Comparison of ENCODE assay signal across 8 cellular contexts in the genomic region with DNA sequence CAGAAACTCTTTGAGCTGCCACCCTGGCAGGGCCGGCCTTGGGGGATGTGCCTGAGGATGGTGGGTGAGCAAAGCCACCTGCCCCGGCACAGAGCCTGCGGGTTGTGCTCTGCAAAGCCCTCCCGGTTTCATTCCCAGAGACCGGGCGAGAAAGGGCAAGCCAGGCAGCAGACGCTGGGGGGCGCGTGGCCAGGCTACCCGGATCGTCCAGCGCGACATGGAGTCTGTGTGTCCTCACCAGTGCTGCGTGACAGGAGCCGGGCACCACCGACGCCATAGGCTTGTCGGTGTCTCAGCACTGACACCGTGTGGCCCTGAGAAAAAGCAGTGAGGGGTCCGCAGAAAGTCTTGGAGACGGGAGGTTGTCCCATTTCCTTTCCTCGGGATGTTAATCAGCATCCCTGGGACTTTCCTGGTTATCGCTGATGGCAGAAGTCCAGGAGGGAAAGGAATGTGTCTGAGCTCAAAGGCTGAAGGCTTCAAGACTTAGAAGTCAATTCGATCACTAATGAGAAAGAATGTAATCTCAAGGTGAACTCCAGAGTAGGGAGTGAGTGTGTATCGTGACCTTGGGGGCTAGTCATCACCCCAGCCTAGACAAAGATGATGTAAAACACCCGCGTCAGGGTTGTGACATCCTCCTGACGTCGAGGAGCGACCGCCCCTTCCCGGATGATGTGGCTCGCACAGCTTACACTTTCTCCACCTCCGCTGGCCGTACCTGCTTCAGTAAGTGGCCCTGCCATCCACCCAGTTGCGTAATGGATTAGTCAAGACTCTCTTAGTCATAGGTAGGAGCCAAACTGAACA. TPM values are rescaled to one million over a fixed set of nuclear protein-coding genes. Genes with fewer than 3 reads are reported as not detected.
A peak's percentile ranks its signal among the peaks of the same experiment; 100 is the strongest.
DNase-seq lines count a peak whose midpoint lies in the region; ATAC-seq, FAIRE-seq and TF ChIP-seq lines count a peak whose summit lies in the region.

No MANE protein-coding gene starts in this region.

- no peaks in the 10 kb centered on the region for H3K36me3 Mint-ChIP-seq in activated T-helper 2 cell treated with anti-CD3 and anti-CD28 coated beads, Interferon-gamma antibody, Interleukin-2, Interleukin-4, amounts not matched to agents 10 μg/mL and 5 μg/mL and 100 μg/mL, durations not matched to agents 14 hours and 24 hours and 36 hours (ENCODE audit: low read depth)

- TF ChIP-seq CTCF in D721Med (IDR thresholded peaks at IDR 0.05; ENCODE audit: insufficient read depth, missing control alignments) = peak; percentile 54
- peak in 4 of 6 experiments; percentile 45 to 65 (median 58) for TF ChIP-seq CTCF in Peyer's patch (IDR thresholded peaks at IDR 0.05)
- TF ChIP-seq CTCF in neural cell (IDR thresholded peaks at IDR 0.05; ENCODE audit: poor library complexity, severe bottlenecking) = peak; percentile 62
- TF ChIP-seq CTCF in testis (IDR thresholded peaks at IDR 0.05) = peak; percentile 29 to 46 (median 39)

- no peak for TF ChIP-seq POLR2A in Peyer's patch (IDR thresholded peaks at IDR 0.05)
- no peak for TF ChIP-seq POLR2A in testis (IDR thresholded peaks at IDR 0.05)

- no peaks in the 10 kb centered on the region for H3K79me2 ChIP-seq in neural cell (replicated peaks; ENCODE audit: insufficient read depth, low read length)

- DNase-seq in D721Med (ENCODE audit: insufficient read length, low spot score) (peak; percentile 71), Peyer's patch (peak; percentile 31 to 90 (median 80)), foreskin melanocyte (peak; percentile 44), testis (peak; percentile 90)
- peak; percentile 17 for DNase-seq in activated T-helper 2 cell treated with anti-CD3 and anti-CD28 coated beads, Interferon-gamma antibody, Interleukin-2, Interleukin-4, amounts not matched to agents 10 μg/mL and 5 μg/mL and 100 μg/mL, durations not matched to agents 14 hours and 24 hours and 36 hours (ENCODE audit: low spot score)

- no peaks in the 10 kb centered on the region for H4K20me1 ChIP-seq in neural cell (ENCODE audit: insufficient read depth)

- no peaks in the 10 kb centered on the region for H3F3A ChIP-seq in neural cell (ENCODE audit: insufficient read depth, low read length, poor library complexity, severe bottlenecking)

- H3K27me3 ChIP-seq in HUES64 (ENCODE audit: insufficient read depth, low read length) = peaks cover 3% of the 10 kb centered on the region; the same call in 1 of the 2 replicates
- H3K27me3 ChIP-seq in Peyer's patch = no peaks in the 10 kb centered on the region
- peaks cover 4% of the 10 kb centered on the region for H3K27me3 ChIP-seq in neural cell (ENCODE audit: insufficient read depth, low read depth, low read length)
- H3K27me3 ChIP-seq in testis = no peaks in the 10 kb centered on the region

- no peaks in the 10 kb centered on the region for H3K9me2 ChIP-seq in neural cell (ENCODE audit: insufficient read depth, low read length)

- no peak overlapping the region for H3K4me2 ChIP-seq in neural cell (ENCODE audit: low read length)

- H3K9me3 ChIP-seq in HUES64 (ENCODE audit: insufficient read depth, low read depth, low read length) (no peaks in the 10 kb centered on the region), Peyer's patch (no peaks in the 10 kb centered on the region), neural cell (ENCODE audit: low read length) (no peaks in the 10 kb centered on the region), testis (no peaks in the 10 kb centered on the region)

- TF ChIP-seq EP300 in neural cell (conservative IDR thresholded peaks at IDR 0.05; ENCODE audit: poor library complexity, severe bottlenecking) = no peak

- 27% methylated on average over 36 of the region's 36 CpGs for WGBS in HUES64
- 14 to 15% methylated on average over 20 to 36 of the region's 36 CpGs for WGBS in testis, 2 donors

- H2AFZ ChIP-seq in neural cell (ENCODE audit: low read depth, low read length) = peak overlapping the region; percentile 1

- H3K4me3 Mint-ChIP-seq in activated T-helper 2 cell treated with anti-CD3 and anti-CD28 coated beads, Interferon-gamma antibody, Interleukin-2, Interleukin-4, amounts not matched to agents 10 μg/mL and 5 μg/mL and 100 μg/mL, durations not matched to agents 14 hours and 24 hours and 36 hours (ENCODE audit: low read depth) = peak overlapping the region; percentile 53

- no peaks in the 10 kb centered on the region for H3K4me1 ChIP-seq in HUES64 (ENCODE audit: insufficient read depth, low read length)
- H3K4me1 ChIP-seq in Peyer's patch = peaks cover 0 to 6% (median 2%) of the 10 kb centered on the region in 4 donors
- peaks cover 3% of the 10 kb centered on the region for H3K4me1 ChIP-seq in testis

- no peak overlapping the region for H3K27ac Mint-ChIP-seq in activated T-helper 2 cell treated with anti-CD3 and anti-CD28 coated beads, Interferon-gamma antibody, Interleukin-2, Interleukin-4, amounts not matched to agents 10 μg/mL and 5 μg/mL and 100 μg/mL, durations not matched to agents 14 hours and 24 hours and 36 hours

- H3K9ac ChIP-seq in HUES64 (ENCODE audit: low read depth, low read length) (no peak overlapping the region), neural cell (ENCODE audit: low read length) (no peak overlapping the region)

- H3K4me3 ChIP-seq in HUES64 (ENCODE audit: low read length) = peak overlapping the region; percentile 20
- H3K4me3 ChIP-seq in Peyer's patch = peak overlapping the region in 3 of 4 donors; percentile 21 to 41 (median 28)
- H3K4me3 ChIP-seq in neural cell (ENCODE audit: low read length) = peak overlapping the region; percentile 46
- H3K4me3 ChIP-seq in testis = peak overlapping the region; percentile 24 to 30

- H3K27ac ChIP-seq in HUES64 (ENCODE audit: low read depth, low read length) (no peak overlapping the region), Peyer's patch (peak overlapping the region in 3 of 4 donors; percentile 38 to 95 (median 60)), neural cell (ENCODE audit: low read length) (no peak overlapping the region), testis (peak overlapping the region in 1 of 2 donors; percentile 57)

- no peak for FAIRE-seq in D721Med (lab: Jason Lieb, UNC)

- H3K36me3 ChIP-seq in HUES64 (ENCODE audit: insufficient read depth, low read length) = no peaks in the 10 kb centered on the region
- H3K36me3 ChIP-seq in Peyer's patch = no peaks in the 10 kb centered on the region
- no peaks in the 10 kb centered on the region for H3K36me3 ChIP-seq in neural cell (ENCODE audit: insufficient read depth, low read length)
- no peaks in the 10 kb centered on the region for H3K36me3 ChIP-seq in testis (ENCODE audit: low read depth, missing control alignments)

- TF ChIP-seq RAD21 in neural cell (conservative IDR thresholded peaks at IDR 0.05) = peak; percentile 48

- H3K27me3 Mint-ChIP-seq in activated T-helper 2 cell treated with anti-CD3 and anti-CD28 coated beads, Interferon-gamma antibody, Interleukin-2, Interleukin-4, amounts not matched to agents 10 μg/mL and 5 μg/mL and 100 μg/mL, durations not matched to agents 14 hours and 24 hours and 36 hours (ENCODE audit: low read depth) = peaks cover 42% of the 10 kb centered on the region

- H3K9me3 Mint-ChIP-seq in activated T-helper 2 cell treated with anti-CD3 and anti-CD28 coated beads, Interferon-gamma antibody, Interleukin-2, Interleukin-4, amounts not matched to agents 10 μg/mL and 5 μg/mL and 100 μg/mL, durations not matched to agents 14 hours and 24 hours and 36 hours = no peaks in the 10 kb centered on the region

- intact Hi-C loops in activated T-helper 2 cell treated with anti-CD3 and anti-CD28 coated beads, Interferon-gamma antibody, Interleukin-2, Interleukin-4, amounts not matched to agents 10 μg/mL and 5 μg/mL and 100 μg/mL, durations not matched to agents 14 hours and 24 hours and 36 hours (cut with micrococcal nuclease) = loop anchor here (2.0 kb wide), 1 partner anchor 284 kb away; no protein-coding TSS in a partner anchor
- intact Hi-C loops in testis (cut with DNase I; ENCODE audit: low total_unique reads) = loop anchor here (5.0 kb wide), 1 partner anchor 65 kb away; no protein-coding TSS in a partner anchor

- no peak for ATAC-seq in HG03469 (IDR thresholded peaks at IDR 0.05; ENCODE audit: unreplicated experiment)

- peaks cover 8% of the 10 kb centered on the region for H3K4me1 Mint-ChIP-seq in activated T-helper 2 cell treated with anti-CD3 and anti-CD28 coated beads, Interferon-gamma antibody, Interleukin-2, Interleukin-4, amounts not matched to agents 10 μg/mL and 5 μg/mL and 100 μg/mL, durations not matched to agents 14 hours and 24 hours and 36 hours (ENCODE audit: low read depth)

TF ChIP-seq in neural cell, 6 proteins besides CTCF, POLR2A, EP300 and RAD21 (continues in another document):
- no peak for TF ChIP-seq EZH2 (IDR thresholded peaks at IDR 0.05; ENCODE audit: borderline replicate concordance, insufficient read depth, low read length, poor library complexity, severe bottlenecking)
- no peak for TF ChIP-seq MXI1 (conservative IDR thresholded peaks at IDR 0.05; ENCODE audit: poor library complexity, severe bottlenecking)

RNA-seq across cellular contexts. Expression of a gene that starts 36.3 kb away (rescaled TPM):
- not detected for polyA plus RNA-seq in HUES64 (2013, experiment 1 of 2)
- polyA plus RNA-seq in HUES64 (2013, experiment 2 of 2) = not detected
- total RNA-seq in Peyer's patch (1 to 10 TPM in 1 of 4 donors, not detected in 3; 1.5 TPM), testis (under 1 TPM; 0.31 to 0.71 TPM)
- not detected in 2 replicates for total RNA-seq in activated T-helper 2 cell treated with anti-CD3 and anti-CD28 coated beads, Interferon-gamma antibody, Interleukin-2, Interleukin-4, amounts not matched to agents 10 μg/mL and 5 μg/mL and 100 μg/mL, durations not matched to agents 14 hours and 24 hours and 36 hours
- polyA plus RNA-seq in neural cell (not detected in 2 replicates), testis (ENCODE audit: insufficient read depth, low read depth, low replicate concordance) (0.67 TPM)
- not detected in 2 replicates for polyA minus RNA-seq in neural cell

RNA-seq across cellular contexts. Expression of a gene that starts 37.2 kb away (rescaled TPM):
- polyA plus RNA-seq in HUES64 (2013, experiment 1 of 2) = 0.15 TPM
- polyA plus RNA-seq in HUES64 (2013, experiment 2 of 2) = not detected
- not detected for total RNA-seq in Peyer's patch
- not detected in 2 replicates for total RNA-seq in activated T-helper 2 cell treated with anti-CD3 and anti-CD28 coated beads, Interferon-gamma antibody, Interleukin-2, Interleukin-4, amounts not matched to agents 10 μg/mL and 5 μg/mL and 100 μg/mL, durations not matched to agents 14 hours and 24 hours and 36 hours
- not detected in 2 replicates for polyA plus RNA-seq in neural cell
- not detected in 2 replicates for polyA minus RNA-seq in neural cell
- under 1 TPM; 0.16 to 0.43 TPM for total RNA-seq in testis
- 0.11 TPM for polyA plus RNA-seq in testis (ENCODE audit: insufficient read depth, low read depth, low replicate concordance)

Comparison
In these comparisons a context has a peak if more than half of its experiments do, and no peak if none do; other contexts are left out.
1. DNase-seq: peak in every context shown above with its lines; median percentile 90 in testis; 80 in Peyer's patch; 71 in D721Med; 44 in foreskin melanocyte; 17 in activated T-helper 2 cell treated with anti-CD3 and anti-CD28 coated beads, Interferon-gamma antibody, Interleukin-2, Interleukin-4, amounts not matched to agents 10 μg/mL and 5 μg/mL and 100 μg/mL, durations not matched to agents 14 hours and 24 hours and 36 hours.
2. H3K27ac ChIP-seq: peak in Peyer's patch (3 of 4); none in HUES64 (single experiment) and neural cell (single experiment).
3. Peak in every context shown above with its lines, with median percentiles within 50 percentile points of each other: CTCF ChIP-seq and H3K4me3 ChIP-seq.